Comparison of ENCODE assay signal across 7 cellular contexts in genomic region chr20:50540620-50541605, GRCh38. TPM values are rescaled to one million over a fixed set of nuclear protein-coding genes. Genes with fewer than 3 reads are reported as not detected.
DNase-seq lines count a peak whose midpoint lies in the region; ATAC-seq and TF ChIP-seq lines count a peak whose summit lies in the region.

No MANE protein-coding gene starts in this region.

- DNase-seq in SW480 (ENCODE audit: low spot score) = peak; percentile 95
- DNase-seq in heart right ventricle = no peak
- DNase-seq in stomach = no peak
- no peak for DNase-seq in DMS 273 treated with DMSO at 0.1 percent for 48 hours (lab: John Stamatoyannopoulos, UW)
- no peak for DNase-seq in effector CD8-positive, alpha-beta T cell (lab: John Stamatoyannopoulos, UW)

- TF ChIP-seq EP300 in stomach (IDR thresholded peaks at IDR 0.05) = no peak

- H3K4me3 ChIP-seq in heart right ventricle (no peak overlapping the region), stomach (no peak overlapping the region)

- H3K27ac ChIP-seq in heart right ventricle (peak overlapping the region; percentile 15 to 79 (median 46)), stomach (peak overlapping the region in 4 of 5 donors; percentile 26 to 65 (median 60))

- no peak for TF ChIP-seq POLR2A in stomach (IDR thresholded peaks at IDR 0.05)

- peaks cover 6 to 96% (median 49%) of the 10 kb centered on the region in 9 donors for H3K4me1 ChIP-seq in heart right ventricle
- peaks cover 35 to 100% (median 67%) of the 10 kb centered on the region in 4 donors for H3K4me1 ChIP-seq in stomach

- H3K36me3 ChIP-seq in heart right ventricle (peaks cover 0 to 4% (median 0%) of the 10 kb centered on the region in 9 donors), stomach (no peaks in the 10 kb centered on the region)

- ATAC-seq in GM21619 (IDR thresholded peaks at IDR 0.05; ENCODE audit: unreplicated experiment) = peak; percentile 19
- peak; percentile 55 to 84 (median 72) for ATAC-seq in heart right ventricle
- ATAC-seq in GM18858 (IDR thresholded peaks at IDR 0.05; ENCODE audit: unreplicated experiment) = no peak

- WGBS in heart right ventricle, 2 donors = 56 to 63% methylated on average over 14 of the region's 14 CpGs
- WGBS in stomach, 5 donors = 68 to 84% (median 73%) methylated on average over 14 of the region's 14 CpGs

- no peaks in the 10 kb centered on the region for H3K27me3 ChIP-seq in heart right ventricle
- H3K27me3 ChIP-seq in stomach = no peaks in the 10 kb centered on the region

- H3K9me3 ChIP-seq in heart right ventricle (no peaks in the 10 kb centered on the region), stomach (no peaks in the 10 kb centered on the region)

- TF ChIP-seq CTCF in heart right ventricle (IDR thresholded peaks at IDR 0.05) (no peak), stomach (IDR thresholded peaks at IDR 0.05) (no peak)

- intact Hi-C loops in heart right ventricle (cut with DNase I) (no loop called here), stomach (cut with DNase I; ENCODE audit: low total_unique reads) (no loop called here)

RNA-seq across cellular contexts. Expression of gene PTPN1, which starts 30.7 kb away (rescaled TPM):
- 10 to 100 TPM; 25.2 to 40.1 (median 29.4) TPM for total RNA-seq in heart right ventricle
- 10 to 100 TPM; 15.5 to 45.3 TPM for polyA plus RNA-seq in heart right ventricle
- total RNA-seq in stomach = 10 to 100 TPM; 13.9 to 26.8 (median 21.7) TPM
- 10 to 100 TPM; 10.8 to 15.3 (median 13.8) TPM for polyA plus RNA-seq in stomach
